In genomic region chr5:14326035-14326909, GRCh38 we compare ENCODE assay signal across 9 cellular contexts.
DNase-seq lines count a peak whose midpoint lies in the region; ATAC-seq and TF ChIP-seq lines count a peak whose summit lies in the region.
"Had no signal": no experiment of that assay in that cellular context is flagged by ENCODE, and none has a peak within 500 bp of the region (broad histone marks: within the 10 kb centered on the region; RNA-seq: fewer than 3 reads in every experiment).

No MANE protein-coding gene starts in this region.

- intact Hi-C loops in colonic mucosa (cut with DNase I) = no loop called here
- intact Hi-C loops in lower leg skin (cut with DNase I; ENCODE audit: low total_unique reads) = no loop called here

- H3K27ac Mint-ChIP-seq in neural crest cell (ENCODE audit: unreplicated experiment) = no peak overlapping the region
- no peak overlapping the region for H3K27ac Mint-ChIP-seq in activated CD8-positive, alpha-beta memory T cell treated with anti-CD3 and anti-CD28 coated beads, Interleukin-2, amount 10 ng/mL, durations not matched to agents 7 days and 5 days

- no peaks in the 10 kb centered on the region for H3K9me3 ChIP-seq in colonic mucosa

- no peak for ATAC-seq in activated CD8-positive, alpha-beta memory T cell treated with anti-CD3 and anti-CD28 coated beads, Interleukin-2, amount 10 ng/mL, durations not matched to agents 7 days and 5 days
- ATAC-seq in GM19467 (IDR thresholded peaks at IDR 0.05; ENCODE audit: unreplicated experiment) = no peak
- no peak for ATAC-seq in HG03159 (IDR thresholded peaks at IDR 0.05; ENCODE audit: unreplicated experiment)

- no peak overlapping the region for H3K4me3 ChIP-seq in colonic mucosa
- H3K4me3 ChIP-seq in lower leg skin (ENCODE audit: low read depth, poor library complexity, severe bottlenecking) = no peak overlapping the region

- peaks cover 4% of the 10 kb centered on the region for H3K4me1 Mint-ChIP-seq in neural crest cell
- peaks cover 6% of the 10 kb centered on the region for H3K4me1 Mint-ChIP-seq in activated CD8-positive, alpha-beta memory T cell treated with anti-CD3 and anti-CD28 coated beads, Interleukin-2, amount 10 ng/mL, durations not matched to agents 7 days and 5 days

- no peak overlapping the region for H3K9ac ChIP-seq in colonic mucosa (ENCODE audit: low read depth in 2 of 2, low read length in 2 of 2)

- no peaks in the 10 kb centered on the region for H3K27me3 ChIP-seq in colonic mucosa

- WGBS in lower leg skin, 2 donors = 76 to 85% methylated on average over 10 of the region's 10 CpGs

- peaks cover 3% of the 10 kb centered on the region for H3K9me3 Mint-ChIP-seq in neural crest cell
- H3K9me3 Mint-ChIP-seq in activated CD8-positive, alpha-beta memory T cell treated with anti-CD3 and anti-CD28 coated beads, Interleukin-2, amount 10 ng/mL, durations not matched to agents 7 days and 5 days (ENCODE audit: low read depth) = no peaks in the 10 kb centered on the region

- TF ChIP-seq CTCF in GM12873 (IDR thresholded peaks at IDR 0.05; ENCODE audit: insufficient read depth, low read depth, low read length, missing control alignments) (peak; percentile 43), colonic mucosa (IDR thresholded peaks at IDR 0.05) (peak; percentile 22), neural crest cell (conservative IDR thresholded peaks at IDR 0.05) (peak; percentile 47), lower leg skin (IDR thresholded peaks at IDR 0.05) (no peak)

- no peaks in the 10 kb centered on the region for H3K27me3 Mint-ChIP-seq in neural crest cell (ENCODE audit: low read depth)
- H3K27me3 Mint-ChIP-seq in activated CD8-positive, alpha-beta memory T cell treated with anti-CD3 and anti-CD28 coated beads, Interleukin-2, amount 10 ng/mL, durations not matched to agents 7 days and 5 days = peaks cover 30% of the 10 kb centered on the region

- no peak overlapping the region for H3K27ac ChIP-seq in colonic mucosa

- H3K36me3 Mint-ChIP-seq in neural crest cell (ENCODE audit: low read depth) = peaks cover 15% of the 10 kb centered on the region
- no peaks in the 10 kb centered on the region for H3K36me3 Mint-ChIP-seq in activated CD8-positive, alpha-beta memory T cell treated with anti-CD3 and anti-CD28 coated beads, Interleukin-2, amount 10 ng/mL, durations not matched to agents 7 days and 5 days

- no peak overlapping the region for H3K4me3 Mint-ChIP-seq in neural crest cell
- H3K4me3 Mint-ChIP-seq in activated CD8-positive, alpha-beta memory T cell treated with anti-CD3 and anti-CD28 coated beads, Interleukin-2, amount 10 ng/mL, durations not matched to agents 7 days and 5 days = no peak overlapping the region

- CTCF ChIA-PET in activated CD8-positive, alpha-beta memory T cell treated with anti-CD3 and anti-CD28 coated beads, Interleukin-2, amount 10 ng/mL, durations not matched to agents 7 days and 5 days (lab: Charles Lee) = interaction anchor here (5.1 kb wide), 1 partner anchor 322 kb away, joined by 17 read pairs; no protein-coding TSS in a partner anchor

- no peaks in the 10 kb centered on the region for H3K4me1 ChIP-seq in colonic mucosa

- H3K36me3 ChIP-seq in colonic mucosa = peaks cover 4% of the 10 kb centered on the region

- peak; percentile 69 for DNase-seq in NCI-H146 (lab: John Stamatoyannopoulos, UW)
- no peak for DNase-seq in colonic mucosa
- DNase-seq in neural crest cell (ENCODE audit: low read depth, low spot score) = no peak
- no peak for DNase-seq in activated CD8-positive, alpha-beta memory T cell treated with anti-CD3 and anti-CD28 coated beads, Interleukin-2, amount 10 ng/mL, durations not matched to agents 7 days and 5 days
- DNase-seq in lower leg skin (ENCODE audit: low spot score in 2 of 2) = no peak
- DNase-seq: mesenchymal stem cell had no signal

- TF ChIP-seq POLR2A in lower leg skin (IDR thresholded peaks at IDR 0.05) = no peak

Comparison
In these comparisons a context has a peak if more than half of its experiments do, and no peak if none do; other contexts are left out.
1. CTCF ChIP-seq: peak in GM12873 (single experiment), colonic mucosa (single experiment) and neural crest cell (single experiment); none in lower leg skin (0 of 3).